1 cellular context compared by ENCODE assay signal in the genomic region with DNA sequence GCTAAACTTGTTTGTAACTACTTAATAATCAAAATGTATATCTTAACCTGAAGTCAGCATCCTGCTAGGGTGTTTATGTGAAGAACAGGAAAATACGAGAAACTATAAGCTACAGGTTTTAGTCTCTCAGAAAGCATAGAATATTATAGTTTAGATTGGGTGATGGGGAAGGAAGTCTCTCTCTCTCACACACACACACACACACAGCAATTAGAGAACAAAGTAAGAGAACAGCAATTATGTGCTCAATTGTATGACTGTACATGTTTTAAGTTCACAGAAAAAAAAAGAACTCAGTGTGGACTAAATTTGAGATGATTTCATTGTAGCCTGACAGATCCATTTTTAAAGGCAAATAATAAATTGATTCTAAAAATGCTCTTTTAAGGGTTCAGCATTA.
TF ChIP-seq lines count a peak whose summit lies in the region.

No MANE protein-coding gene starts in this region.

TF ChIP-seq in WTC11, 78 proteins besides CTCF, POLR2A, EP300 and RAD21 (continued from another document):
- TF ChIP-seq, protein P1, sequence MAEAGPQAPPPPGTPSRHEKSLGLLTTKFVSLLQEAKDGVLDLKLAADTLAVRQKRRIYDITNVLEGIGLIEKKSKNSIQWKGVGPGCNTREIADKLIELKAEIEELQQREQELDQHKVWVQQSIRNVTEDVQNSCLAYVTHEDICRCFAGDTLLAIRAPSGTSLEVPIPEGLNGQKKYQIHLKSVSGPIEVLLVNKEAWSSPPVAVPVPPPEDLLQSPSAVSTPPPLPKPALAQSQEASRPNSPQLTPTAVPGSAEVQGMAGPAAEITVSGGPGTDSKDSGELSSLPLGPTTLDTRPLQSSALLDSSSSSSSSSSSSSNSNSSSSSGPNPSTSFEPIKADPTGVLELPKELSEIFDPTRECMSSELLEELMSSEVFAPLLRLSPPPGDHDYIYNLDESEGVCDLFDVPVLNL (CRISPR knock-in tag; IDR thresholded peaks at IDR 0.05; ENCODE audit: borderline replicate concordance, low read depth), result no peak
- no peak for TF ChIP-seq NR1H2 (CRISPR knock-in tag; IDR thresholded peaks at IDR 0.05)
